Comparison of ENCODE assay signal across 10 cellular contexts in genomic region chr5:172592881-172593280, GRCh38. TPM values are rescaled to one million over a fixed set of nuclear protein-coding genes. Genes with fewer than 3 reads are reported as not detected.
"Had no signal": no experiment of that assay in that cellular context is flagged by ENCODE, and none has a peak within 500 bp of the region (broad histone marks: within the 10 kb centered on the region; RNA-seq: fewer than 3 reads in every experiment).

No MANE protein-coding gene starts in this region.

- H3K36me3 ChIP-seq: HAP-1 had no signal

- ATAC-seq: HCT116, HepG2 had no signal

- H3K9ac ChIP-seq: GM23248 had no signal

- FAIRE-seq: HepG2 had no signal

- H3K4me3 Mint-ChIP-seq: HFFc6, IgD-negative memory B cell had no signal

- H3K36me3 Mint-ChIP-seq: IgD-negative memory B cell had no signal

- H2AFZ ChIP-seq: GM23248 had no signal

- H3K27ac ChIP-seq: GM23248, HL-60 had no signal

- H3K9me3 ChIP-seq: HAP-1 had no signal

- H3K4me3 ChIP-seq: GM23248, HAP-1 had no signal

- DNase-seq: GM23248, GOT3, H7, HFFc6, KBM-7 had no signal

- H3K9me3 Mint-ChIP-seq: HFFc6 had no signal

- H3K4me1 ChIP-seq: HAP-1 had no signal

- H3K27ac Mint-ChIP-seq: HFFc6, IgD-negative memory B cell had no signal

RNA-seq across cellular contexts. Expression of gene NEURL1B, which starts 48.2 kb away (rescaled TPM):
- polyA plus RNA-seq: IgD-negative memory B cell had no signal
